In genomic region chr16:85689285-85689949, GRCh38 we compare ENCODE assay signal across 8 cellular contexts. TPM values are rescaled to one million over a fixed set of nuclear protein-coding genes. Genes with fewer than 3 reads are reported as not detected.
DNase-seq lines count a peak whose midpoint lies in the region; ATAC-seq and TF ChIP-seq lines count a peak whose summit lies in the region.

No MANE protein-coding gene starts in this region.

- H3K27me3 ChIP-seq in Panc1 (ENCODE audit: control insufficient read depth, insufficient read depth, low read length) (no peaks in the 10 kb centered on the region), spleen (replicated peaks in 1 of 7) (peaks cover 0 to 32% (median 0%) of the 10 kb centered on the region in 7 donors)

- no peak for TF ChIP-seq POLR2A in spleen (IDR thresholded peaks at IDR 0.05)

- peak; percentile 10 for ATAC-seq in Panc1

- peaks cover 6% of the 10 kb centered on the region; the same call in 1 of the 2 replicates for H3K4me1 ChIP-seq in Panc1 (ENCODE audit: control insufficient read depth, insufficient read depth, low read length)
- peaks cover 2 to 27% (median 20%) of the 10 kb centered on the region in 6 donors for H3K4me1 ChIP-seq in spleen

- peak; percentile 9 for DNase-seq in SIG-M5 treated with dmso at 0.1 percent for 504 hours (lab: John Stamatoyannopoulos, UW; ENCODE audit: unreplicated experiment)
- DNase-seq in SIG-M5 (lab: John Stamatoyannopoulos, UW) = no peak
- DNase-seq in Panc1 (ENCODE audit: low read depth, low spot score) = no peak
- no peak for DNase-seq in foreskin fibroblast
- DNase-seq in spleen = peak; percentile 78
- no peak for DNase-seq in hepatic stellate cell (ENCODE audit: low spot score)
- DNase-seq in mucosa of gallbladder (ENCODE audit: low spot score) = no peak
- DNase-seq in DMS114 treated with DMSO at 0.1 percent for 48 hours (lab: John Stamatoyannopoulos, UW; ENCODE audit: unreplicated experiment) = no peak

- 43 to 49% (median 48%) methylated on average over 27 of the region's 27 CpGs for WGBS in spleen, 5 donors

- intact Hi-C loops in Panc1 (cut with micrococcal nuclease; ENCODE audit: unreplicated experiment) (no loop called here), spleen (cut with DNase I; ENCODE audit: low total_unique reads) (no loop called here)

- no peak for TF ChIP-seq CTCF in Panc1 (IDR thresholded peaks at IDR 0.05)
- TF ChIP-seq CTCF in foreskin fibroblast (IDR thresholded peaks at IDR 0.05; ENCODE audit: low read depth, low read length) = no peak
- no peak for TF ChIP-seq CTCF in spleen (IDR thresholded peaks at IDR 0.05 in 8 of 11, conservative IDR thresholded peaks at IDR 0.05 in 3 of 11)

- no peak overlapping the region for H3K27ac ChIP-seq in Panc1 (ENCODE audit: low read length)
- H3K27ac ChIP-seq in spleen = peak overlapping the region in 1 of 8 donors; percentile 28

- in situ Hi-C loops in Panc1 (cut with HindIII; ENCODE audit: low pct_unique_long_range_greater_than_20kb, low sequenced_read_pairs) = no loop called here

- no TSS peak for BruUV-seq in Panc1 (replicated peaks; lab: Mats Ljungman, UMichigan)

- CTCF ChIA-PET in Panc1 (lab: Charles Lee) = no interaction called here

- POLR2A ChIA-PET in Panc1 (lab: Charles Lee) = no interaction called here

- H3K36me3 ChIP-seq in Panc1 (ENCODE audit: control insufficient read depth, insufficient read depth, low read length) = peaks cover 2% of the 10 kb centered on the region; the same call in 1 of the 2 replicates
- H3K36me3 ChIP-seq in spleen = no peaks in the 10 kb centered on the region

- H3K4me3 ChIP-seq in Panc1 (ENCODE audit: low read depth in 2 of 2, low read length in 2 of 2) (peak overlapping the region; percentile 33 to 55), foreskin fibroblast (ENCODE audit: low read depth in 1 of 2, low read length in 2 of 2) (peak overlapping the region; percentile 53 to 69), spleen (peak overlapping the region in 7 of 8 donors; percentile 74 to 87 (median 82))

- H3K9me3 ChIP-seq in Panc1 (ENCODE audit: control insufficient read depth, insufficient read depth, low read depth, low read length) (no peaks in the 10 kb centered on the region), spleen (no peaks in the 10 kb centered on the region)

RNA-seq across cellular contexts. Expression of gene GINS2, which starts 0.7 kb away (rescaled TPM):
- total RNA-seq in Panc1 (2021; ENCODE audit: unreplicated experiment) = 12.0 TPM
- 4.2 TPM for polyA plus RNA-seq in Panc1 (2012; ENCODE audit: insufficient read length)
- total RNA-seq in spleen = 1 to 10 TPM; 1.0 to 7.0 (median 2.3) TPM
- 1 to 10 TPM; 1.3 to 5.4 (median 2.3) TPM for polyA plus RNA-seq in spleen
- 0.81 TPM for total RNA-seq in mucosa of gallbladder

Comparison
In these comparisons a context has a peak if more than half of its experiments do, and no peak if none do; other contexts are left out.
1. DNase-seq: peak in SIG-M5 treated with dmso at 0.1 percent for 504 hours (single experiment) and spleen (single experiment); none in SIG-M5 (single experiment), Panc1 (single experiment), foreskin fibroblast (0 of 2), hepatic stellate cell (single experiment), mucosa of gallbladder (single experiment) and DMS114 treated with DMSO at 0.1 percent for 48 hours (single experiment).
2. Peak in every context shown above with its lines, with median percentiles within 50 percentile points of each other: H3K4me3 ChIP-seq.